Comparison of ENCODE assay signal across 8 cellular contexts in the genomic region with DNA sequence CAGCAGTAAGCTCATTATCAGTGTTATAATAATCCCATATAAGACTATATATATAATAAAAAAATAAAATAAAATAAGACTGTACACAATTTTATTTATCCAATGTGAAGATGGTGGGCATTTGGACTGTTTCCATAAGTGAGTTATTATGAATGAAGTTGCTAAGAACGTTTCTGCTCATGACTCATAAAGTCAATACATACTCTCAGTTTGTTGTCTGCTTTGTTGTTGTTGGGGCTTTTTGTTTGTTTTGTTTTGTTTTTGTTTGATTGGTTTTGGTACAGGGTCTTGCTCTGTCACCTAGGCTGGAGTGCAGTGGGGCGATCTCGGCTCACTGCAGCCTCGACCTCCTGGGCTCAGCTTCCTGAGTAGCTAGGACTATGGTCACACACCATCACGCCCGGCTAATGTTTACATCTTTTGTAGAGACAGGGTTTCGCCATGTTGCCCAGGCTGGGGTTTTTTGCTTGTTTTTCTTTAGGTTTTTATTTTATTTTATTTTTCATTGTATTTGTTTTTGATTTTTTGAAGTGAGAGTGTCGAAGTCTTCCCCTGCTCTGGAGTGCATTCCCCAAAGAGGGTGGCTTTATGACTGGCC.
DNase-seq lines count a peak whose midpoint lies in the region; ATAC-seq and TF ChIP-seq lines count a peak whose summit lies in the region.

No MANE protein-coding gene starts in this region.

- H3K9me2 ChIP-seq in OCI-LY1 (ENCODE audit: low read depth, low read length) = no peaks in the 10 kb centered on the region

- H3K4me1 Mint-ChIP-seq in effector memory CD8-positive, alpha-beta T cell (ENCODE audit: low read depth in 2 of 2) = peaks cover 32 to 38% of the 10 kb centered on the region in 2 donors

- H3K27ac Mint-ChIP-seq in effector memory CD8-positive, alpha-beta T cell = peak overlapping the region; percentile 100

- peak overlapping the region; percentile 97 to 99 for H3K4me3 Mint-ChIP-seq in effector memory CD8-positive, alpha-beta T cell

- peaks cover 0 to 15% of the 10 kb centered on the region in 2 donors for H3K27me3 Mint-ChIP-seq in effector memory CD8-positive, alpha-beta T cell

- H3K27me3 ChIP-seq in OCI-LY1 (ENCODE audit: insufficient read depth, low read length) (no peaks in the 10 kb centered on the region), parathyroid adenoma (ENCODE audit: control insufficient read depth, insufficient read depth, low read length) (no peaks in the 10 kb centered on the region)

- H3K4me3 ChIP-seq in OCI-LY1 (ENCODE audit: low read depth, low read length, poor library complexity, severe bottlenecking) (peak overlapping the region; percentile 79), parathyroid adenoma (ENCODE audit: low read depth, low read length) (no peak overlapping the region)

- TF ChIP-seq CTCF in OCI-LY1 (IDR thresholded peaks at IDR 0.05; ENCODE audit: low read length) (no peak), parathyroid adenoma (IDR thresholded peaks at IDR 0.05) (no peak)

- ATAC-seq in effector memory CD8-positive, alpha-beta T cell (replicated peaks) = no peak
- ATAC-seq in GM18858 (IDR thresholded peaks at IDR 0.05; ENCODE audit: unreplicated experiment) (no peak), GM21717 (IDR thresholded peaks at IDR 0.05; ENCODE audit: unreplicated experiment) (no peak)

- H4K20me1 ChIP-seq in OCI-LY1 (ENCODE audit: insufficient read depth, low read length) = no peaks in the 10 kb centered on the region

- H2AFZ ChIP-seq in OCI-LY1 (ENCODE audit: low read length) (no peak overlapping the region), parathyroid adenoma (peak overlapping the region; percentile 50)

- peaks cover 66% of the 10 kb centered on the region for H3K36me3 Mint-ChIP-seq in effector memory CD8-positive, alpha-beta T cell (ENCODE audit: insufficient read depth)

- H3K4me2 ChIP-seq in OCI-LY1 (ENCODE audit: low read length) (peak overlapping the region; percentile 63), parathyroid adenoma (ENCODE audit: low read length) (no peak overlapping the region)

- peaks cover 38% of the 10 kb centered on the region for H3K4me1 ChIP-seq in OCI-LY1 (ENCODE audit: insufficient read depth, low read length, severe bottlenecking)
- peaks cover 4% of the 10 kb centered on the region for H3K4me1 ChIP-seq in parathyroid adenoma

- peaks cover 18% of the 10 kb centered on the region for H3F3A ChIP-seq in OCI-LY1 (ENCODE audit: insufficient read depth, low read length)

- H3K27ac ChIP-seq in OCI-LY1 (ENCODE audit: low read depth, low read length, poor library complexity, severe bottlenecking) (peak overlapping the region; percentile 84), parathyroid adenoma (peak overlapping the region; percentile 85)

- peaks cover 7 to 11% of the 10 kb centered on the region in 2 donors for H3K9me3 Mint-ChIP-seq in effector memory CD8-positive, alpha-beta T cell

- H3K9ac ChIP-seq in OCI-LY1 (ENCODE audit: low read length) (peak overlapping the region; percentile 51), parathyroid adenoma (no peak overlapping the region)

- H3K9me3 ChIP-seq in OCI-LY1 (ENCODE audit: low read length) (no peaks in the 10 kb centered on the region), parathyroid adenoma (ENCODE audit: control insufficient read depth, low read length) (no peaks in the 10 kb centered on the region)

- H3K36me3 ChIP-seq in OCI-LY1 (ENCODE audit: insufficient read depth, low read length) = no peaks in the 10 kb centered on the region
- no peaks in the 10 kb centered on the region for H3K36me3 ChIP-seq in parathyroid adenoma (ENCODE audit: control insufficient read depth, insufficient read depth, low read length)

- DNase-seq in ELR (ENCODE audit: low read depth) = peak; percentile 59
- no peak for DNase-seq in effector memory CD8-positive, alpha-beta T cell
- DNase-seq in T1000 (lab: John Stamatoyannopoulos, UW) = no peak
- DNase-seq in effector CD4-positive, alpha-beta T cell = no peak

- H3K79me2 ChIP-seq in OCI-LY1 (ENCODE audit: insufficient read depth, low read length) (no peaks in the 10 kb centered on the region), parathyroid adenoma (no peaks in the 10 kb centered on the region)
